In the genomic region with DNA sequence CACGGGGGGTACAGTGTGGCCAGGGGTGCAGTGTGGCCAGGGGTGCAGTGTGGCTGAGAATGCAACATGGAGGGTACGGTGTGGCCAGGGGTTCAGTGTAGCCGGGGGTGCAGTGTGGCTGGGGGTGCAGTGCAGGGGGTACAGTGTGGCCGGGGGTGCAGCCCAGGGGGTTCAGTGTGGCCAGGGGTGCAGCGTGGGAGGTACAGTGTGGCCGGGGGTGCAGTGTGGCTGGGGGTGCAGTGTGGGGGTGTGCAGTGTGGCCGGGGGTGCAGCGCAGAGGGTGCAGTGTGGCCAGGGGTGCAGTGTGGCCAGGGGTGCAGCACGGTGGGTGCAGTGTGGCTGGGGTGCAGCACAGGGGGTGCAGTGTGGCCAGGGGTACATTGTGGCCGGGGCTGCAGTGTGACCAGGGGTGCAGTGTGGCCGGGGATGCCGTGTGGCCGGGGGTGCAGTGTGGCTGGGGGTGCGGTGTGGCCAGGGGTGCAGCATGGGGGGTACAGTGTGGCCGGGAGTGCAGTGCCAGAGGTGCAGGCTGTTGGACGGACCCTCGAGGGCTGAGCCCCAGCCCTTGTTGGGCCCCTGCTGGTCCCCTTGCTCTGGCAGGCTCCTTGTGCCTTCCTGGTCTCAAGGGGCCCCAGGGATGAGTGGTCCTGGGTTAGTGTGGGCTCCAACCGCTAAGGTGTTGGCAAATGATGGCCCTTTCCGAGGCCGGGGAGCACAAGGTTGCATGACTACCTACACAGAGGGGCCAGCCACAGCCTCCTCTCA, we compare ENCODE assay signal across 20 cellular contexts. TPM values are rescaled to one million over a fixed set of nuclear protein-coding genes. Genes with fewer than 3 reads are reported as not detected.
DNase-seq lines count a peak whose midpoint lies in the region; ATAC-seq and TF ChIP-seq lines count a peak whose summit lies in the region.
"Had no signal": no experiment of that assay in that cellular context is flagged by ENCODE, and none has a peak within 500 bp of the region (broad histone marks: within the 10 kb centered on the region; RNA-seq: fewer than 3 reads in every experiment).

No MANE protein-coding gene starts in this region.

- peaks cover 0 to 24% of the 10 kb centered on the region in 2 donors for H3K4me1 ChIP-seq in uterus

- H3K27ac ChIP-seq in uterus, result no peak overlapping the region
- H3K27ac ChIP-seq: cardiac muscle cell, HL-60, lower lobe of right lung, pancreas, skin epidermis had no signal

- no peaks in the 10 kb centered on the region for H3K9me3 ChIP-seq in uterus
- H3K9me3 ChIP-seq: esophagus squamous epithelium, lower lobe of right lung, pancreas had no signal

- H3K4me3 Mint-ChIP-seq in natural killer cell, result no peak overlapping the region
- H3K4me3 Mint-ChIP-seq in natural killer cell treated with Interleukin-12 subunit alpha and Interleukin-12 subunit beta and Interleukin-15 and Interleukin-18, amount 100 ng/mL, for 72 hours, result no peak overlapping the region
- no peak overlapping the region for H3K4me3 Mint-ChIP-seq in osteocyte (ENCODE audit: unreplicated experiment)
- H3K4me3 Mint-ChIP-seq: CD4-positive, alpha-beta T cell; T-helper 2 cell treated with Interferon-gamma antibody and Interleukin-4, amounts not matched to agents 5 μg/mL and 100 μg/mL, for 36 hours had no signal

- no peaks in the 10 kb centered on the region for H3K27me3 ChIP-seq in uterus
- H3K27me3 ChIP-seq: cardiac muscle cell, esophagus squamous epithelium, pancreas had no signal

- DNase-seq in natural killer cell, result peak; percentile 10
- no peak for DNase-seq in natural killer cell treated with Interleukin-12 subunit alpha and Interleukin-12 subunit beta and Interleukin-15 and Interleukin-18, amount 100 ng/mL, for 72 hours (ENCODE audit: low spot score)
- DNase-seq in ecto neural progenitor cell (ENCODE audit: low spot score), result peak; percentile 43
- DNase-seq in osteocyte (ENCODE audit: extremely low spot score, unreplicated experiment), result peak; percentile 76
- peak; percentile 11 to 13 for DNase-seq in uterus
- DNase-seq in GF-D8 (lab: John Stamatoyannopoulos, UW), result no peak
- DNase-seq in GOT3 (lab: John Stamatoyannopoulos, UW), result no peak
- DNase-seq: effector memory CD4-positive, alpha-beta T cell; esophagus squamous epithelium; IMR-90; MM.1S had no signal

- H3K36me3 Mint-ChIP-seq in natural killer cell, result no peaks in the 10 kb centered on the region
- H3K36me3 Mint-ChIP-seq in natural killer cell treated with Interleukin-12 subunit alpha and Interleukin-12 subunit beta and Interleukin-15 and Interleukin-18, amount 100 ng/mL, for 72 hours, result no peaks in the 10 kb centered on the region
- no peaks in the 10 kb centered on the region for H3K36me3 Mint-ChIP-seq in osteocyte (ENCODE audit: unreplicated experiment)

- no peaks in the 10 kb centered on the region for H3K36me3 ChIP-seq in uterus
- H3K36me3 ChIP-seq: cardiac muscle cell, esophagus squamous epithelium, lower lobe of right lung, pancreas had no signal

- H3K9me3 Mint-ChIP-seq in natural killer cell, result no peaks in the 10 kb centered on the region
- no peaks in the 10 kb centered on the region for H3K9me3 Mint-ChIP-seq in natural killer cell treated with Interleukin-12 subunit alpha and Interleukin-12 subunit beta and Interleukin-15 and Interleukin-18, amount 100 ng/mL, for 72 hours
- H3K9me3 Mint-ChIP-seq in osteocyte (ENCODE audit: unreplicated experiment), result no peaks in the 10 kb centered on the region
- H3K9me3 Mint-ChIP-seq: activated T-helper 2 cell treated with anti-CD3 and anti-CD28 coated beads, Interferon-gamma antibody, Interleukin-2, Interleukin-4, amounts not matched to agents 10 μg/mL and 5 μg/mL and 100 μg/mL, durations not matched to agents 14 hours and 24 hours and 36 hours; CD4-positive, alpha-beta T cell; T-helper 2 cell treated with Interferon-gamma antibody and Interleukin-4, amounts not matched to agents 5 μg/mL and 100 μg/mL, for 36 hours had no signal

- no peak for TF ChIP-seq POLR2A in uterus (IDR thresholded peaks at IDR 0.05)

- no peak overlapping the region for H3K27ac Mint-ChIP-seq in natural killer cell
- H3K27ac Mint-ChIP-seq in natural killer cell treated with Interleukin-12 subunit alpha and Interleukin-12 subunit beta and Interleukin-15 and Interleukin-18, amount 100 ng/mL, for 72 hours, result no peak overlapping the region
- no peak overlapping the region for H3K27ac Mint-ChIP-seq in osteocyte (ENCODE audit: unreplicated experiment)
- H3K27ac Mint-ChIP-seq: activated T-helper 2 cell treated with anti-CD3 and anti-CD28 coated beads, Interferon-gamma antibody, Interleukin-2, Interleukin-4, amounts not matched to agents 10 μg/mL and 5 μg/mL and 100 μg/mL, durations not matched to agents 14 hours and 24 hours and 36 hours; CD4-positive, alpha-beta T cell; T-helper 2 cell treated with Interferon-gamma antibody and Interleukin-4, amounts not matched to agents 5 μg/mL and 100 μg/mL, for 36 hours had no signal

- no peak for ATAC-seq in natural killer cell
- no peak for ATAC-seq in natural killer cell treated with Interleukin-12 subunit alpha and Interleukin-12 subunit beta and Interleukin-15 and Interleukin-18, amount 100 ng/mL, for 72 hours
- ATAC-seq in HG03342 (IDR thresholded peaks at IDR 0.05; ENCODE audit: unreplicated experiment), result no peak
- ATAC-seq: lower lobe of right lung, pancreas had no signal

- peaks cover 10 to 15% of the 10 kb centered on the region in 2 donors for H3K4me1 Mint-ChIP-seq in natural killer cell
- H3K4me1 Mint-ChIP-seq in natural killer cell treated with Interleukin-12 subunit alpha and Interleukin-12 subunit beta and Interleukin-15 and Interleukin-18, amount 100 ng/mL, for 72 hours (ENCODE audit: low read depth in 2 of 2), result peaks cover 0 to 5% of the 10 kb centered on the region in 2 donors
- peaks cover 7% of the 10 kb centered on the region for H3K4me1 Mint-ChIP-seq in osteocyte (ENCODE audit: unreplicated experiment)

- H3K27me3 Mint-ChIP-seq in natural killer cell (ENCODE audit: low read depth in 2 of 2), result no peaks in the 10 kb centered on the region
- H3K27me3 Mint-ChIP-seq in natural killer cell treated with Interleukin-12 subunit alpha and Interleukin-12 subunit beta and Interleukin-15 and Interleukin-18, amount 100 ng/mL, for 72 hours, result peaks cover 0 to 4% of the 10 kb centered on the region in 2 donors
- no peaks in the 10 kb centered on the region for H3K27me3 Mint-ChIP-seq in osteocyte (ENCODE audit: unreplicated experiment)

- TF ChIP-seq CTCF in natural killer cell (IDR thresholded peaks at IDR 0.05) (no peak), osteocyte (IDR thresholded peaks at IDR 0.05) (no peak), uterus (IDR thresholded peaks at IDR 0.05) (no peak)

- H3K4me3 ChIP-seq in uterus, result no peak overlapping the region
- H3K4me3 ChIP-seq: cardiac muscle cell, esophagus squamous epithelium, lower lobe of right lung, pancreas, skin epidermis had no signal

- intact Hi-C loops in natural killer cell (cut with micrococcal nuclease) (no loop called here), uterus (cut with DNase I; ENCODE audit: low total_unique reads) (loop anchor here (10.0 kb wide), 1 partner anchor 230 kb away; no protein-coding TSS in a partner anchor)

RNA-seq across cellular contexts. Expression of a gene that starts 17.9 kb away (rescaled TPM):
- total RNA-seq in natural killer cell (1 to 10 TPM in 2 of 3 donors, under 1 TPM in 1; 0.24 to 1.3 (median 1.2) TPM), osteocyte (0.13 and 0.16 TPM in 2 replicates), uterus (1 to 10 TPM in 2 of 4 donors, under 1 TPM in 2; 0.26 to 8.0 (median 1.0) TPM)
- total RNA-seq in natural killer cell treated with Interleukin-12 subunit alpha and Interleukin-12 subunit beta and Interleukin-15 and Interleukin-18, amount 100 ng/mL, for 72 hours, result under 1 TPM in 1 of 2 donors, not detected in 1; 0.05 TPM

Comparison
In these comparisons a context has a peak if more than half of its experiments do, and no peak if none do; other contexts are left out.
1. DNase-seq: peak in natural killer cell (single experiment), ecto neural progenitor cell (single experiment), osteocyte (single experiment) and uterus (2 of 2); none in natural killer cell treated with Interleukin-12 subunit alpha and Interleukin-12 subunit beta and Interleukin-15 and Interleukin-18, amount 100 ng/mL, for 72 hours (single experiment), GF-D8 (single experiment) and GOT3 (single experiment).